8 cellular contexts compared by ENCODE assay signal in genomic region chr7:20797174-20798080, GRCh38. TPM values are rescaled to one million over a fixed set of nuclear protein-coding genes. Genes with fewer than 3 reads are reported as not detected.
DNase-seq lines count a peak whose midpoint lies in the region; ATAC-seq and TF ChIP-seq lines count a peak whose summit lies in the region.

No MANE protein-coding gene starts in this region.

- no peaks in the 10 kb centered on the region for H3K36me3 ChIP-seq in Peyer's patch

- H3K4me1 Mint-ChIP-seq in natural killer cell treated with Interleukin-12 subunit alpha and Interleukin-12 subunit beta and Interleukin-15 and Interleukin-18, amount 100 ng/mL, for 72 hours (ENCODE audit: low read depth in 2 of 2): peaks cover 12 to 20% of the 10 kb centered on the region in 2 donors

- ATAC-seq in GM19452 (IDR thresholded peaks at IDR 0.05; ENCODE audit: unreplicated experiment): peak; percentile 59
- peak; percentile 43 for ATAC-seq in HG03457 (IDR thresholded peaks at IDR 0.05; ENCODE audit: unreplicated experiment)
- no peak for ATAC-seq in natural killer cell treated with Interleukin-12 subunit alpha and Interleukin-12 subunit beta and Interleukin-15 and Interleukin-18, amount 100 ng/mL, for 72 hours

- peaks cover 0 to 57% of the 10 kb centered on the region in 2 donors for H3K27me3 ChIP-seq in Peyer's patch

- H3K36me3 Mint-ChIP-seq in natural killer cell treated with Interleukin-12 subunit alpha and Interleukin-12 subunit beta and Interleukin-15 and Interleukin-18, amount 100 ng/mL, for 72 hours: no peaks in the 10 kb centered on the region

- TF ChIP-seq POLR2A in Peyer's patch (IDR thresholded peaks at IDR 0.05): peak; percentile 14 to 54

- no peaks in the 10 kb centered on the region for H3K9me3 Mint-ChIP-seq in natural killer cell treated with Interleukin-12 subunit alpha and Interleukin-12 subunit beta and Interleukin-15 and Interleukin-18, amount 100 ng/mL, for 72 hours

- DNase-seq in COR-L47 (lab: John Stamatoyannopoulos, UW) (peak; percentile 54), Peyer's patch (peak in 2 of 3 donors; percentile 54 to 74), coronary artery (ENCODE audit: low spot score) (no peak), NCI-H226 (no peak), mesenteric fat pad (ENCODE audit: low spot score) (no peak)
- DNase-seq in natural killer cell treated with Interleukin-12 subunit alpha and Interleukin-12 subunit beta and Interleukin-15 and Interleukin-18, amount 100 ng/mL, for 72 hours (ENCODE audit: low spot score): no peak

- peak overlapping the region; percentile 81 for H3K4me3 Mint-ChIP-seq in natural killer cell treated with Interleukin-12 subunit alpha and Interleukin-12 subunit beta and Interleukin-15 and Interleukin-18, amount 100 ng/mL, for 72 hours

- peak overlapping the region; percentile 22 to 72 (median 57) for H3K4me3 ChIP-seq in Peyer's patch
- H3K4me3 ChIP-seq in coronary artery: peak overlapping the region; percentile 77

- H3K27ac Mint-ChIP-seq in natural killer cell treated with Interleukin-12 subunit alpha and Interleukin-12 subunit beta and Interleukin-15 and Interleukin-18, amount 100 ng/mL, for 72 hours: no peak overlapping the region

- TF ChIP-seq CTCF in Peyer's patch (IDR thresholded peaks at IDR 0.05) (no peak), coronary artery (IDR thresholded peaks at IDR 0.05) (no peak)

- H3K27ac ChIP-seq in Peyer's patch (peak overlapping the region in 1 of 4 donors; percentile 78), coronary artery (no peak overlapping the region)

- H3K9me3 ChIP-seq in Peyer's patch: no peaks in the 10 kb centered on the region

- peaks cover 0 to 15% (median 4%) of the 10 kb centered on the region in 4 donors for H3K4me1 ChIP-seq in Peyer's patch

- H3K27me3 Mint-ChIP-seq in natural killer cell treated with Interleukin-12 subunit alpha and Interleukin-12 subunit beta and Interleukin-15 and Interleukin-18, amount 100 ng/mL, for 72 hours: peaks cover 25 to 59% of the 10 kb centered on the region in 2 donors

RNA-seq across cellular contexts. Expression of gene SP8, which starts 10.7 kb away (rescaled TPM):
- total RNA-seq in Peyer's patch (1 to 10 TPM in 3 of 4 donors, not detected in 1; 1.4 to 5.2 (median 3.6) TPM), mesenteric fat pad (not detected)
- not detected for total RNA-seq in natural killer cell treated with Interleukin-12 subunit alpha and Interleukin-12 subunit beta and Interleukin-15 and Interleukin-18, amount 100 ng/mL, for 72 hours

Comparison
In these comparisons a context has a peak if more than half of its experiments do, and no peak if none do; other contexts are left out.
1. DNase-seq: peak in COR-L47 (single experiment) and Peyer's patch (2 of 3); none in coronary artery (single experiment), natural killer cell treated with Interleukin-12 subunit alpha and Interleukin-12 subunit beta and Interleukin-15 and Interleukin-18, amount 100 ng/mL, for 72 hours (single experiment), NCI-H226 (single experiment) and mesenteric fat pad (single experiment).
2. ATAC-seq: peak in GM19452 (single experiment) and HG03457 (single experiment); none in natural killer cell treated with Interleukin-12 subunit alpha and Interleukin-12 subunit beta and Interleukin-15 and Interleukin-18, amount 100 ng/mL, for 72 hours (0 of 2).